Comparison of ENCODE assay signal across 18 cellular contexts in genomic region chr3:56960234-56960917, GRCh38.
DNase-seq lines count a peak whose midpoint lies in the region; ATAC-seq lines count a peak whose summit lies in the region.
"Had no signal": no experiment of that assay in that cellular context is flagged by ENCODE, and none has a peak within 500 bp of the region (broad histone marks: within the 10 kb centered on the region; RNA-seq: fewer than 3 reads in every experiment).

No MANE protein-coding gene starts in this region.

- peaks cover 14% of the 10 kb centered on the region for H3K4me1 Mint-ChIP-seq in activated T-cell treated with anti-CD3 and anti-CD28 coated beads, Interleukin-2, amount 50 U/mL, for 4 hours (ENCODE audit: low read depth)
- peaks cover 8% of the 10 kb centered on the region for H3K4me1 Mint-ChIP-seq in stimulated activated effector memory CD8-positive, alpha-beta T cell treated with anti-CD3 and anti-CD28 coated beads, Interleukin-12 subunit alpha, Interleukin-12 subunit beta, amount 100 ng/mL, for 72 hours

- H3K27ac Mint-ChIP-seq in stimulated activated effector memory CD8-positive, alpha-beta T cell treated with anti-CD3 and anti-CD28 coated beads, Interleukin-12 subunit alpha, Interleukin-12 subunit beta, amount 100 ng/mL, for 72 hours: peak overlapping the region; percentile 1
- H3K27ac Mint-ChIP-seq: T-helper 1 cell treated with Interleukin-12 subunit alpha and Interleukin-12 subunit beta and Interleukin-4 antibody, amounts not matched to agents 30 μg/mL and 1 μg/mL, for 36 hours had no signal

- no peak overlapping the region for H3K4me3 Mint-ChIP-seq in activated T-cell treated with anti-CD3 and anti-CD28 coated beads, Interleukin-2, amount 50 U/mL, for 4 hours
- no peak overlapping the region for H3K4me3 Mint-ChIP-seq in stimulated activated effector memory CD8-positive, alpha-beta T cell treated with anti-CD3 and anti-CD28 coated beads, Interleukin-12 subunit alpha, Interleukin-12 subunit beta, amount 100 ng/mL, for 72 hours
- H3K4me3 Mint-ChIP-seq: T-helper 1 cell treated with Interleukin-12 subunit alpha and Interleukin-12 subunit beta and Interleukin-4 antibody, amounts not matched to agents 30 μg/mL and 1 μg/mL, for 36 hours had no signal

- peaks cover 4% of the 10 kb centered on the region for H3K9me3 Mint-ChIP-seq in activated T-cell treated with anti-CD3 and anti-CD28 coated beads, Interleukin-2, amount 50 U/mL, for 4 hours
- no peaks in the 10 kb centered on the region for H3K9me3 Mint-ChIP-seq in stimulated activated effector memory CD8-positive, alpha-beta T cell treated with anti-CD3 and anti-CD28 coated beads, Interleukin-12 subunit alpha, Interleukin-12 subunit beta, amount 100 ng/mL, for 72 hours
- H3K9me3 Mint-ChIP-seq: T-helper 1 cell treated with Interleukin-12 subunit alpha and Interleukin-12 subunit beta and Interleukin-4 antibody, amounts not matched to agents 30 μg/mL and 1 μg/mL, for 36 hours had no signal

- H3K36me3 Mint-ChIP-seq in activated T-cell treated with anti-CD3 and anti-CD28 coated beads, Interleukin-2, amount 50 U/mL, for 4 hours (ENCODE audit: insufficient read depth): peaks cover 2% of the 10 kb centered on the region
- no peaks in the 10 kb centered on the region for H3K36me3 Mint-ChIP-seq in stimulated activated effector memory CD8-positive, alpha-beta T cell treated with anti-CD3 and anti-CD28 coated beads, Interleukin-12 subunit alpha, Interleukin-12 subunit beta, amount 100 ng/mL, for 72 hours
- H3K36me3 Mint-ChIP-seq: CD4-positive, alpha-beta memory T cell had no signal

- no peaks in the 10 kb centered on the region for H3K27me3 Mint-ChIP-seq in activated T-cell treated with anti-CD3 and anti-CD28 coated beads, Interleukin-2, amount 50 U/mL, for 4 hours (ENCODE audit: low read depth)

- peak; percentile 69 to 81 for ATAC-seq in activated T-cell treated with anti-CD3 and anti-CD28 coated beads, Interleukin-2, amount 50 U/mL, for 4 hours
- peak; percentile 83 for ATAC-seq in GM19351 (IDR thresholded peaks at IDR 0.05; ENCODE audit: unreplicated experiment)
- ATAC-seq in HG02973 (IDR thresholded peaks at IDR 0.05; ENCODE audit: unreplicated experiment): peak; percentile 77
- peak; percentile 82 for ATAC-seq in stimulated activated effector memory CD8-positive, alpha-beta T cell treated with anti-CD3 and anti-CD28 coated beads, Interleukin-12 subunit alpha, Interleukin-12 subunit beta, amount 100 ng/mL, for 72 hours
- ATAC-seq in GM18498 (IDR thresholded peaks at IDR 0.05; ENCODE audit: unreplicated experiment): no peak

- DNase-seq in activated T-cell treated with anti-CD3 and anti-CD28 coated beads, Interleukin-2, amount 50 U/mL, for 4 hours: no peak
- no peak for DNase-seq in activated T-cell treated with anti-CD3 and anti-CD28 coated beads, Interleukin-2, amount 50 U/mL, for 1 hour
- no peak for DNase-seq in stimulated activated effector memory CD8-positive, alpha-beta T cell treated with anti-CD3 and anti-CD28 coated beads, Interleukin-12 subunit alpha, Interleukin-12 subunit beta, amount 100 ng/mL, for 72 hours (ENCODE audit: low spot score in 2 of 2)
- DNase-seq in AML-193 (lab: John Stamatoyannopoulos, UW) (no peak), NCI-H82 treated with DMSO at 0.1 percent for 48 hours (lab: John Stamatoyannopoulos, UW; ENCODE audit: unreplicated experiment) (no peak)
- DNase-seq: CD4-positive, alpha-beta memory T cell; cerebellar nuclear complex; DMS79; kidney; mesenchymal stem cell; NCI-H187 treated with DMSO at 0.1 percent for 48 hours; NCI-H510A treated with DMSO at 0.1 percent for 48 hours; SHP77; stimulated activated CD4-positive, alpha-beta T cell treated with anti-CD3 and anti-CD28 coated beads, Interleukin-12 subunit alpha, Interleukin-12 subunit beta, amount 100 ng/mL, for 4 hours had no signal
